Comparison of ENCODE assay signal across 31 cellular contexts in the genomic region with DNA sequence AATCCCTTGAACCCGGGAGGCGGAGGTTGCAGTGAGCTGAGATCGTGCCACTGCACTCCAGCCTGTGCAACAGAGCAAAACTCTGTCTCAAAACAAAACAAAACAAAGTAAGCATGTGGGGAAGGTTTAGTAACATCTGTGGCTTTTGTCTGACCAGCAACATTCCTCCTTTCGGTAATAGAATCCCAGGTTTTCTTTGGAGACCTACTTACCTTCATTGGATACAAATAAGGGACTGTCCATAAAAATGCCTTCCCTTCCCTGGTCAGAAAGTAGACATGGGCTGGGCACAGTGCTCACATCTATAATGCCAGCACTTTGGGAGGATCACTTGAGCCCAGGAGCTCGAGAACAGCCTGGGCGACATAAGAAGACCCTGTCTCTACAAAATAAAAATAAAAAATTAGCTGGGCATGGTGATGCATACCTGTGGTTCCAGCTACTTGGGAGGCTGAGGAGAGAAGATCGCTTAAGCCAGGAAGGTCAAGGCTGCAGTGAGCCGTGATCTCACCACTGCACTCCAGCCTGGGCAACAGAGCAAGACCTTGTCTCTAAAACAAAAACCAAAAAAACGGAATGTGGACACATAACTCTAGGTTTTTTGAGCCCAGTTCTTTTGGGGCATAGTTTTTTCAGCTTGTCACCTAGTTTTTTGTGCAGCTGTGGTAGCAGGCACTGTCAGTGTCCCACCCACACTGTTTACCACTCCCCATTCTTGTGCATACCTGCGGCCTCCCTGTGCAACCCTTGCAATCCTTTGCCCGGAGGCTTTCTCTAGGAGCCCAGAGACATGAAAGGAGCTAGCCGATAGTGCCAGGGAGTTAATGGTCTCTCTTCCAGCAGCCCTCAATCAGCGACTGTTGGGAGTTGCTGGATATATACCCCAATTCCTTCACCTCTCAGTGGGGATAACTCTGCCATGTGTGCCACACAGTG. TPM values are rescaled to one million over a fixed set of nuclear protein-coding genes. Genes with fewer than 3 reads are reported as not detected.
DNase-seq lines count a peak whose midpoint lies in the region; FAIRE-seq and TF ChIP-seq lines count a peak whose summit lies in the region.
"Had no signal": no experiment of that assay in that cellular context is flagged by ENCODE, and none has a peak within 500 bp of the region (broad histone marks: within the 10 kb centered on the region; RNA-seq: fewer than 3 reads in every experiment).

No MANE protein-coding gene starts in this region.

- H3K27me3 Mint-ChIP-seq in Calu3 (ENCODE audit: unreplicated experiment) = no peaks in the 10 kb centered on the region
- H3K27me3 Mint-ChIP-seq: activated naive CD4-positive, alpha-beta T cell treated with anti-CD3 and anti-CD28 coated beads, Interleukin-2, amount 50 U/mL, for 24 hours; CD4-positive, alpha-beta T cell had no signal

- H3K79me2 ChIP-seq in smooth muscle cell (ENCODE audit: low read depth) (no peaks in the 10 kb centered on the region), hepatocyte (no peaks in the 10 kb centered on the region)

- H3K4me2 ChIP-seq in smooth muscle cell (no peak overlapping the region), hepatocyte (no peak overlapping the region)
- H3K4me2 ChIP-seq: KMS-11 had no signal

- H3K9ac ChIP-seq in smooth muscle cell (ENCODE audit: low read depth) = no peak overlapping the region
- H3K9ac ChIP-seq: KMS-11 had no signal

- H3K4me1 ChIP-seq in smooth muscle cell (ENCODE audit: low read depth) = no peaks in the 10 kb centered on the region
- H3K4me1 ChIP-seq in hepatocyte (ENCODE audit: insufficient read depth) = no peaks in the 10 kb centered on the region
- H3K4me1 ChIP-seq: HAP-1 had no signal

- peak overlapping the region; percentile 67 for H3K27ac Mint-ChIP-seq in Calu3 (ENCODE audit: unreplicated experiment)
- H3K27ac Mint-ChIP-seq: activated naive CD4-positive, alpha-beta T cell treated with anti-CD3 and anti-CD28 coated beads, Interleukin-2, amount 50 U/mL, for 24 hours; brain; CD4-positive, alpha-beta T cell; mesothelial cell of epicardium; naive thymus-derived CD8-positive, alpha-beta T cell; T-helper 1 cell treated with Interleukin-12 subunit alpha and Interleukin-12 subunit beta and Interleukin-4 antibody, amounts not matched to agents 30 μg/mL and 1 μg/mL, for 36 hours had no signal

- FAIRE-seq in RCC 7860 (lab: Jason Lieb, UNC) (no peak), H54 (lab: Jason Lieb, UNC) (no peak)
- FAIRE-seq: endometrium, GM18507 had no signal

- H3K36me3 ChIP-seq in smooth muscle cell (ENCODE audit: low read depth) (no peaks in the 10 kb centered on the region), hepatocyte (replicated peaks; ENCODE audit: insufficient read depth, low read depth) (no peaks in the 10 kb centered on the region)
- H3K36me3 ChIP-seq: HAP-1, left lung, stomach, upper lobe of right lung had no signal

- intact Hi-C loops in Calu3 (cut with micrococcal nuclease; ENCODE audit: unreplicated experiment) = no loop called here

- DNase-seq in Calu3 = peak; percentile 23
- DNase-seq in RCC 7860 (ENCODE audit: low spot score) = peak; percentile 11
- DNase-seq in epithelial cell of prostate (ENCODE audit: low read depth, low spot score) = no peak
- DNase-seq in smooth muscle cell (lab: John Stamatoyannopoulos, UW; ENCODE audit: unreplicated experiment) = no peak
- no peak for DNase-seq in activated CD8-positive, alpha-beta memory T cell treated with anti-CD3 and anti-CD28 coated beads, Interleukin-2, amount 50 U/mL, for 48 hours
- DNase-seq in hepatocyte (ENCODE audit: low spot score) = no peak
- DNase-seq in H54 (ENCODE audit: insufficient read length, low spot score) = no peak
- DNase-seq: activated CD4-positive, alpha-beta T cell treated with anti-CD3 and anti-CD28 coated beads for 4 hours; CD4-positive, alpha-beta T cell; GDM1; head of caudate nucleus; left lung; naive thymus-derived CD8-positive, alpha-beta T cell; NCI-H1048; NCI-H187 treated with DMSO at 0.1 percent for 48 hours; NCI-H2227 treated with DMSO at 0.1 percent for 48 hours; NCI-H774; right cardiac atrium; SIG-M5; stomach; upper lobe of right lung had no signal

- H3K9me3 ChIP-seq in smooth muscle cell (replicated peaks; ENCODE audit: low read depth) (no peaks in the 10 kb centered on the region), hepatocyte (ENCODE audit: low read depth) (no peaks in the 10 kb centered on the region)
- H3K9me3 ChIP-seq: HAP-1, left lung, stomach, upper lobe of right lung had no signal

- BruUV-seq in Calu3 (replicated peaks; lab: Mats Ljungman, UMichigan) = no TSS peak

- TF ChIP-seq CTCF in Calu3 (IDR thresholded peaks at IDR 0.05; ENCODE audit: unreplicated experiment) (no peak), smooth muscle cell (IDR thresholded peaks at IDR 0.05; ENCODE audit: borderline replicate concordance, insufficient read depth, poor library complexity, severe bottlenecking) (no peak), hepatocyte (IDR thresholded peaks at IDR 0.05; ENCODE audit: poor library complexity) (no peak)

- CTCF ChIA-PET in Calu3 (lab: Charles Lee) = no interaction called here

- no peaks in the 10 kb centered on the region for H4K20me1 ChIP-seq in smooth muscle cell (ENCODE audit: low read depth)
- no peaks in the 10 kb centered on the region for H4K20me1 ChIP-seq in hepatocyte (ENCODE audit: insufficient read depth, poor library complexity, severe bottlenecking)

- TF ChIP-seq POLR2A in H54 (IDR thresholded peaks at IDR 0.05; ENCODE audit: low read depth, low read length) = no peak

- peaks cover 16% of the 10 kb centered on the region for H3K36me3 Mint-ChIP-seq in Calu3 (ENCODE audit: insufficient read depth, unreplicated experiment)
- H3K36me3 Mint-ChIP-seq: activated naive CD4-positive, alpha-beta T cell treated with anti-CD3 and anti-CD28 coated beads, Interleukin-2, amount 50 U/mL, for 24 hours; brain; mesothelial cell of epicardium; naive thymus-derived CD8-positive, alpha-beta T cell had no signal

- peaks cover 5% of the 10 kb centered on the region for H3K9me3 Mint-ChIP-seq in Calu3 (ENCODE audit: low read depth, unreplicated experiment)
- H3K9me3 Mint-ChIP-seq: activated naive CD4-positive, alpha-beta T cell treated with anti-CD3 and anti-CD28 coated beads, Interleukin-2, amount 50 U/mL, for 24 hours; brain; CD4-positive, alpha-beta T cell; mesothelial cell of epicardium; naive thymus-derived CD8-positive, alpha-beta T cell; T-helper 1 cell treated with Interleukin-12 subunit alpha and Interleukin-12 subunit beta and Interleukin-4 antibody, amounts not matched to agents 30 μg/mL and 1 μg/mL, for 36 hours had no signal

- no peaks in the 10 kb centered on the region for H3F3A ChIP-seq in smooth muscle cell (ENCODE audit: low read depth)

- H3K27me3 ChIP-seq in smooth muscle cell (ENCODE audit: low read depth) (peaks cover 5% of the 10 kb centered on the region), hepatocyte (no peaks in the 10 kb centered on the region)
- H3K27me3 ChIP-seq: left lung, upper lobe of right lung had no signal

- H3K4me3 ChIP-seq in smooth muscle cell (no peak overlapping the region), hepatocyte (no peak overlapping the region)
- H3K4me3 ChIP-seq: coronary artery, HAP-1, left lung, stomach, upper lobe of right lung had no signal

- H3K9me2 ChIP-seq in hepatocyte (replicated peaks; ENCODE audit: insufficient read depth) = no peaks in the 10 kb centered on the region

- no peak overlapping the region for H3K4me3 Mint-ChIP-seq in Calu3 (ENCODE audit: low read depth, unreplicated experiment)
- H3K4me3 Mint-ChIP-seq: activated naive CD4-positive, alpha-beta T cell treated with anti-CD3 and anti-CD28 coated beads, Interleukin-2, amount 50 U/mL, for 24 hours; brain; CD4-positive, alpha-beta T cell; mesothelial cell of epicardium; naive thymus-derived CD8-positive, alpha-beta T cell; T-helper 1 cell treated with Interleukin-12 subunit alpha and Interleukin-12 subunit beta and Interleukin-4 antibody, amounts not matched to agents 30 μg/mL and 1 μg/mL, for 36 hours had no signal

- H2AFZ ChIP-seq in smooth muscle cell (ENCODE audit: low read depth) (no peak overlapping the region), hepatocyte (no peak overlapping the region)

- 74% methylated on average over 13 of the region's 13 CpGs for WGBS in smooth muscle cell (ENCODE audit: low lambda C conversion rate)
- 86% methylated on average over 13 of the region's 13 CpGs for WGBS in hepatocyte (ENCODE audit: low lambda C conversion rate, missing lambda C conversion rate)

- H3K27ac ChIP-seq in epithelial cell of prostate (peak overlapping the region; percentile 53), smooth muscle cell (ENCODE audit: low read depth) (peak overlapping the region; percentile 53), hepatocyte (no peak overlapping the region)
- H3K27ac ChIP-seq: coronary artery, KMS-11, upper lobe of right lung had no signal

- peaks cover 56% of the 10 kb centered on the region for H3K4me1 Mint-ChIP-seq in Calu3 (ENCODE audit: low read depth, unreplicated experiment)
- H3K4me1 Mint-ChIP-seq: mesothelial cell of epicardium had no signal

RNA-seq across cellular contexts. Expression of a gene that starts 8.9 kb away (rescaled TPM):
- total RNA-seq in Calu3 (2022) (not detected in 2 replicates), smooth muscle cell (not detected in 2 replicates), hepatocyte (not detected in 2 replicates)
- polyA plus RNA-seq in smooth muscle cell (not detected in 2 replicates), hepatocyte (2.2 TPM in 1 of 2 replicates, not detected in the other)
- total RNA-seq: CD4-positive, alpha-beta T cell; left lung; mesothelial cell of epicardium; naive thymus-derived CD8-positive, alpha-beta T cell; omental fat pad; right cardiac atrium; upper lobe of right lung had no signal
- polyA plus RNA-seq: naive thymus-derived CD8-positive, alpha-beta T cell; right cardiac atrium had no signal

RNA-seq across cellular contexts. Expression of a gene that starts 33.5 kb away (rescaled TPM):
- total RNA-seq in Calu3 (2022) (35.2 and 46.2 TPM in 2 replicates), smooth muscle cell (34.1 and 39.9 TPM in 2 replicates), hepatocyte (94.8 and 103 TPM in 2 replicates)
- polyA plus RNA-seq in smooth muscle cell (43.3 and 56.4 TPM in 2 replicates), hepatocyte (78.5 and 99.3 TPM in 2 replicates)

RNA-seq across cellular contexts. Expression of a gene that starts 33.8 kb away (rescaled TPM):
- 49.6 and 63.7 TPM in 2 replicates for total RNA-seq in Calu3 (2022)
- 112 and 124 TPM in 2 replicates for total RNA-seq in smooth muscle cell
- 85.9 and 99.3 TPM in 2 replicates for polyA plus RNA-seq in smooth muscle cell
- 102 and 109 TPM in 2 replicates for total RNA-seq in hepatocyte
- polyA plus RNA-seq in hepatocyte = 85.6 and 91.5 TPM in 2 replicates

RNA-seq across cellular contexts. Expression of a gene that starts 59.3 kb away (rescaled TPM):
- total RNA-seq in Calu3 (2022) = 27.3 and 31.1 TPM in 2 replicates
- total RNA-seq in smooth muscle cell = 19.3 and 20.5 TPM in 2 replicates
- polyA plus RNA-seq in smooth muscle cell = 18.4 and 22.8 TPM in 2 replicates
- total RNA-seq in hepatocyte = 18.5 and 21.8 TPM in 2 replicates
- polyA plus RNA-seq in hepatocyte = 19.5 and 22.4 TPM in 2 replicates

Comparison
In these comparisons a context has a peak if more than half of its experiments do, and no peak if none do; other contexts are left out.
1. DNase-seq: peak in Calu3 (single experiment) and RCC 7860 (single experiment); none in epithelial cell of prostate (single experiment), smooth muscle cell (single experiment), activated CD8-positive, alpha-beta memory T cell treated with anti-CD3 and anti-CD28 coated beads, Interleukin-2, amount 50 U/mL, for 48 hours (single experiment), hepatocyte (single experiment) and H54 (single experiment).